Comparison of ENCODE assay signal across 27 cellular contexts in genomic region chr16:6946802-6947201, GRCh38.
"Had no signal": no experiment of that assay in that cellular context is flagged by ENCODE, and none has a peak within 500 bp of the region (broad histone marks: within the 10 kb centered on the region; RNA-seq: fewer than 3 reads in every experiment).

No MANE protein-coding gene starts in this region.

- H3K4me3 ChIP-seq: left lung, lower lobe of right lung, neural progenitor cell, right atrium auricular region, right lobe of liver, smooth muscle cell, tibial nerve, upper lobe of left lung, vagina had no signal

- H3K79me2 ChIP-seq: parathyroid adenoma had no signal

- H3K4me2 ChIP-seq: neural progenitor cell, smooth muscle cell had no signal

- H3K27me3 ChIP-seq: left lung, neural progenitor cell, neutrophil, right atrium auricular region, right lobe of liver, tibial nerve, upper lobe of left lung, vagina had no signal

- FAIRE-seq: islet of Langerhans had no signal

- H3K36me3 ChIP-seq: left lung, lower lobe of right lung, neural progenitor cell, neutrophil, right atrium auricular region, right lobe of liver, tibial nerve, upper lobe of left lung, vagina had no signal

- DNase-seq: immature natural killer cell; left cardiac atrium; left lung; lower lobe of right lung; mammary epithelial cell; mesenchymal stem cell; naive B cell; natural killer cell; nephron progenitor cell; right lobe of liver; stimulated activated CD4-positive, alpha-beta T cell treated with anti-CD3 and anti-CD28 coated beads, Interleukin-1b, Interleukin-23, amount 100 ng/mL, for 48 hours; stimulated activated CD4-positive, alpha-beta T cell treated with anti-CD3 and anti-CD28 coated beads, Interleukin-2, amount 100 ng/mL, for 48 hours; stimulated activated CD4-positive, alpha-beta T cell treated with anti-CD3 and anti-CD28 coated beads, Interleukin-4, amount 100 ng/mL, for 4 hours; stimulated activated CD8-positive, alpha-beta memory T cell treated with anti-CD3 and anti-CD28 coated beads, Interleukin-4, amount 100 ng/mL, for 48 hours; stimulated activated naive CD4-positive, alpha-beta T cell treated with Interleukin-2 at 50 U/mL for 16 hours; stimulated activated naive CD8-positive, alpha-beta T cell treated with anti-CD3 and anti-CD28 coated beads, Interleukin-15, amount 100 ng/mL, for 72 hours; substantia nigra; upper lobe of left lung had no signal

- H3K9ac ChIP-seq: neural progenitor cell, parathyroid adenoma had no signal

- ATAC-seq: left cardiac atrium; left lung; lower lobe of right lung; natural killer cell; right lobe of liver; stimulated activated memory B cell treated with anti-CD40 and anti-IgM and Interleukin-4, amounts not matched to agents 10 μg/mL and 1 μg/mL and 100 μg/mL, for 72 hours; stimulated activated naive CD8-positive, alpha-beta T cell treated with anti-CD3 and anti-CD28 coated beads, Interleukin-15, amount 100 ng/mL, for 72 hours had no signal

- H3K4me1 ChIP-seq: left lung, lower lobe of right lung, parathyroid adenoma, right atrium auricular region, right lobe of liver, tibial nerve, upper lobe of left lung, vagina had no signal

- H3K27ac ChIP-seq: left lung, lower lobe of right lung, neural progenitor cell, neutrophil, parathyroid adenoma, right atrium auricular region, right lobe of liver, tibial nerve, upper lobe of left lung, vagina had no signal
